Comparison of ENCODE assay signal across 8 cellular contexts in genomic region chr14:105491366-105492006, GRCh38. TPM values are rescaled to one million over a fixed set of nuclear protein-coding genes. Genes with fewer than 3 reads are reported as not detected.
DNase-seq lines count a peak whose midpoint lies in the region; ATAC-seq and TF ChIP-seq lines count a peak whose summit lies in the region.

No MANE protein-coding gene starts in this region.

- peak overlapping the region; percentile 71 for H3K4me3 Mint-ChIP-seq in WTC11
- peak overlapping the region; percentile 92 for H3K4me3 Mint-ChIP-seq in central memory CD8-positive, alpha-beta T cell

- no peak overlapping the region; the same call in 1 of the 2 replicates for H3K27ac Mint-ChIP-seq in WTC11
- peak overlapping the region; percentile 95 for H3K27ac Mint-ChIP-seq in central memory CD8-positive, alpha-beta T cell (ENCODE audit: low read depth)

- ATAC-seq in WTC11: peak; percentile 16
- ATAC-seq in central memory CD8-positive, alpha-beta T cell (replicated peaks; ENCODE audit: extremely low read depth, poor library complexity, severe bottlenecking): peak; percentile 12

- H3K27me3 Mint-ChIP-seq in WTC11 (ENCODE audit: low read depth): peaks cover 31% of the 10 kb centered on the region
- H3K27me3 Mint-ChIP-seq in central memory CD8-positive, alpha-beta T cell: no peaks in the 10 kb centered on the region

- H3K4me1 Mint-ChIP-seq in WTC11: peaks cover 4% of the 10 kb centered on the region
- peaks cover 21% of the 10 kb centered on the region for H3K4me1 Mint-ChIP-seq in central memory CD8-positive, alpha-beta T cell

- H3K9me3 Mint-ChIP-seq in WTC11: no peaks in the 10 kb centered on the region
- no peaks in the 10 kb centered on the region for H3K9me3 Mint-ChIP-seq in central memory CD8-positive, alpha-beta T cell

- in situ Hi-C loops in ACHN (cut with HindIII; ENCODE audit: low pct_ligation_motif_present, low pct_unique_long_range_greater_than_20kb, low sequenced_read_pairs) (no loop called here), GM18951 (cut with MboI; ENCODE audit: low sequenced_read_pairs, unreplicated experiment) (no loop called here)

- CTCF ChIA-PET in WTC11 (lab: Charles Lee): interaction anchor here (0.7 to 3.4 kb wide), 9 partner anchors 11 to 401 kb away, joined by 3 to 49 read pairs (median 4); partner anchors contain the start of gene TMEM121

- TF ChIP-seq POLR2A in GM18951 (IDR thresholded peaks at IDR 0.05; ENCODE audit: extremely low read depth, insufficient read depth, insufficient read length): peak; percentile 23

- POLR2A ChIA-PET in WTC11 (lab: Charles Lee): interaction anchor here (1.0 kb wide), 1 partner anchor 11 kb away, joined by 3 read pairs; no protein-coding TSS in a partner anchor

- DNase-seq in ACHN (peak; percentile 65), NCI-H1694 treated with DMSO at 0.1 percent for 48 hours (lab: John Stamatoyannopoulos, UW) (peak; percentile 57), WTC11 (ENCODE audit: low spot score) (peak; percentile 90), left kidney (ENCODE audit: low read depth, low spot score) (peak; percentile 71), NCI-H510A treated with DMSO at 0.1 percent for 48 hours (lab: John Stamatoyannopoulos, UW) (no peak)
- DNase-seq in central memory CD8-positive, alpha-beta T cell (ENCODE audit: low spot score in 2 of 2): peak; percentile 82 to 83
- DNase-seq in stimulated activated CD4-positive, alpha-beta T cell treated with anti-CD3 and anti-CD28 coated beads, Interleukin-4, amount 100 ng/mL, for 48 hours (ENCODE audit: low read depth in 2 of 2): peak; percentile 82 to 98

- TF ChIP-seq CTCF in WTC11 (IDR thresholded peaks at IDR 0.05): no peak

- H3K36me3 Mint-ChIP-seq in WTC11: no peaks in the 10 kb centered on the region
- peaks cover 57% of the 10 kb centered on the region for H3K36me3 Mint-ChIP-seq in central memory CD8-positive, alpha-beta T cell (ENCODE audit: insufficient read depth)

TF ChIP-seq in WTC11, 78 proteins besides CTCF, POLR2A, EP300 and RAD21:
- TF ChIP-seq EMX1 (CRISPR knock-in tag; IDR thresholded peaks at IDR 0.05) (no peak), JUN (CRISPR knock-in tag; IDR thresholded peaks at IDR 0.05) (0 out of 2 replicates have a peak, but pooled peaks have one; percentile 26)

RNA-seq across cellular contexts. Expression of gene TEDC1, which starts 0.4 kb away (rescaled TPM):
- total RNA-seq in WTC11 (2021): 16.4 to 17.9 TPM (median 16.7 TPM) in 3 replicates

RNA-seq across cellular contexts. Expression of gene CRIP1, which starts 4.8 kb away (rescaled TPM):
- 4.8 to 9.0 TPM (median 5.8 TPM) in 3 replicates for total RNA-seq in WTC11 (2021)

RNA-seq across cellular contexts. Expression of gene CRIP2, which starts 16.9 kb away (rescaled TPM):
- total RNA-seq in WTC11 (2021): 4.6 to 5.4 TPM (median 5.0 TPM) in 3 replicates

RNA-seq across cellular contexts. Expression of gene TMEM121, which starts 34.9 kb away (rescaled TPM):
- total RNA-seq in WTC11 (2021): 0.81 to 1.9 TPM (median 1.5 TPM) in 3 replicates
